20 cellular contexts compared by ENCODE assay signal in the genomic region with DNA sequence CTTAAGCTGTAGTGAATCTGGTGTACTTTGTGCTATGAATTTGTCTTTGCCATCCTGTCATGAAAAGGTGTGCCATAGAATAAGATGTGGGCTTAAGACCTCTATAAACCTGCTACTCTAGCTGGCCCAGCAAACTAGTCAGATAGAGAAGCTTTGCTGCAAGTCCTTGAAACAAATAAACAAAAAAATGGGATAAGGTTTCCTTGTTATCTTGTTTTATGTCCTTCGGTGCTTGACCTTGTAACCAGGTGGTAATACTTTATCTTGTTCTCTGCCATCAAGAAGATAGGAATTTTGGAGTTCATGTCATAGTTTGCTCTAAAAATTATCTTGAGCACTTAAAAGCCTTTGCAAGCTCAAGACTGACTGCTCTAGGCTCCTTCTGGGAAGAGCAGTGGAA. TPM values are rescaled to one million over a fixed set of nuclear protein-coding genes. Genes with fewer than 3 reads are reported as not detected.
DNase-seq lines count a peak whose midpoint lies in the region; ATAC-seq, FAIRE-seq and TF ChIP-seq lines count a peak whose summit lies in the region.
"Had no signal": no experiment of that assay in that cellular context is flagged by ENCODE, and none has a peak within 500 bp of the region (broad histone marks: within the 10 kb centered on the region; RNA-seq: fewer than 3 reads in every experiment).

No MANE protein-coding gene starts in this region.

- H3K4me3 ChIP-seq in K562 (no peak overlapping the region), H1 (ENCODE audit: extremely low read depth in 1 of 4, insufficient read depth in 2 of 4, low read depth in 3 of 4, low read length in 4 of 4) (no peak overlapping the region), neural progenitor cell (no peak overlapping the region), gastrocnemius medialis (no peak overlapping the region)
- H3K4me3 ChIP-seq: BLaER1 had no signal

- no peaks in the 10 kb centered on the region for H3K9me1 ChIP-seq in K562 (ENCODE audit: control insufficient read depth, insufficient read depth, low read length)

- H3K36me3 ChIP-seq in K562 (ENCODE audit: control insufficient read depth, insufficient read depth, low read length): no peaks in the 10 kb centered on the region
- H3K36me3 ChIP-seq in H1 (ENCODE audit: control insufficient read depth in 2 of 4, insufficient read depth in 4 of 4, low read length in 3 of 4): no peaks in the 10 kb centered on the region
- no peaks in the 10 kb centered on the region for H3K36me3 ChIP-seq in neural progenitor cell
- no peaks in the 10 kb centered on the region for H3K36me3 ChIP-seq in gastrocnemius medialis
- H3K36me3 ChIP-seq: BLaER1 had no signal

- peaks cover 9% of the 10 kb centered on the region for H3K4me1 Mint-ChIP-seq in neural progenitor cell
- H3K4me1 Mint-ChIP-seq: B cell had no signal

- H3K79me1 ChIP-seq in H1 (ENCODE audit: low read depth, low read length): no peaks in the 10 kb centered on the region

- H3K9me3 Mint-ChIP-seq in neural progenitor cell: no peaks in the 10 kb centered on the region
- H3K9me3 Mint-ChIP-seq: CD4-positive, CD25-positive, alpha-beta regulatory T cell; CD8-positive, alpha-beta T cell; H9 had no signal

- H3K9ac ChIP-seq in K562 (ENCODE audit: insufficient read depth in 1 of 2, low read depth in 2 of 2, low read length in 2 of 2) (no peak overlapping the region), H1 (replicated peaks in 1 of 4; ENCODE audit: extremely low read depth in 1 of 4, low read depth in 3 of 4, low read length in 3 of 4) (no peak overlapping the region), neural progenitor cell (no peak overlapping the region)
- H3K9ac ChIP-seq: BLaER1 had no signal

- H3K4ac ChIP-seq in H1 (replicated peaks; ENCODE audit: insufficient read length, low read depth, low read length): no peak overlapping the region

- no peak overlapping the region for H3K18ac ChIP-seq in H1 (ENCODE audit: extremely low read depth, low read length)

- TF ChIP-seq RAD21 in K562 (CRISPR knock-in tag; conservative IDR thresholded peaks at IDR 0.05 in 1 of 2, IDR thresholded peaks at IDR 0.05 in 1 of 2) (no peak), H1 (IDR thresholded peaks at IDR 0.05 in 1 of 2, conservative IDR thresholded peaks at IDR 0.05 in 1 of 2; ENCODE audit: low read depth in 2 of 2, low read length in 2 of 2) (no peak)

- no peak overlapping the region for H2BK120ac ChIP-seq in H1 (replicated peaks; ENCODE audit: low read depth, low read length)

- H3K56ac ChIP-seq in H1 (replicated peaks; ENCODE audit: insufficient read length, low read depth, low read length): no peak overlapping the region

- H3K27me3 ChIP-seq in K562 (ENCODE audit: control insufficient read depth in 2 of 2, insufficient read depth in 2 of 2, low read length in 2 of 2) (no peaks in the 10 kb centered on the region), H1 (replicated peaks in 1 of 4; ENCODE audit: control insufficient read depth in 3 of 4, extremely low read depth in 1 of 4, insufficient read depth in 3 of 4, low read length in 3 of 4) (no peaks in the 10 kb centered on the region), neural progenitor cell (no peaks in the 10 kb centered on the region), gastrocnemius medialis (no peaks in the 10 kb centered on the region)
- H3K27me3 ChIP-seq: BLaER1 had no signal

- no peaks in the 10 kb centered on the region for H3F3A ChIP-seq in neural progenitor cell (ENCODE audit: low read depth)

- intact Hi-C loops in K562 (cut with micrococcal nuclease): no loop called here
- intact Hi-C loops in gastrocnemius medialis (cut with DNase I; ENCODE audit: low total_unique reads): no loop called here

- H3K4me2 ChIP-seq in K562 (ENCODE audit: insufficient read depth, low read length) (no peak overlapping the region), H1 (ENCODE audit: insufficient read depth in 1 of 2, low read depth in 2 of 2, low read length in 2 of 2) (no peak overlapping the region), neural progenitor cell (no peak overlapping the region)
- H3K4me2 ChIP-seq: BLaER1 had no signal

- no peak for TF ChIP-seq CTCF in K562 (IDR thresholded peaks at IDR 0.05 in 2 of 3, conservative IDR thresholded peaks at IDR 0.05 in 1 of 3; ENCODE audit: insufficient read depth in 2 of 3, low read depth in 1 of 3, low read length in 3 of 3)
- no peak for TF ChIP-seq CTCF in H1 (IDR thresholded peaks at IDR 0.05; ENCODE audit: control extremely low read depth in 1 of 3, insufficient read depth in 1 of 3, low read depth in 1 of 3, low read length in 3 of 3)
- no peak for TF ChIP-seq CTCF in neural progenitor cell (IDR thresholded peaks at IDR 0.05)
- no peak for TF ChIP-seq CTCF in gastrocnemius medialis (IDR thresholded peaks at IDR 0.05 in 4 of 5, conservative IDR thresholded peaks at IDR 0.05 in 1 of 5)

- H3K9me3 ChIP-seq in K562 (replicated peaks; ENCODE audit: control insufficient read depth, insufficient read depth, low read depth, low read length) (no peaks in the 10 kb centered on the region), H1 (ENCODE audit: insufficient read depth in 2 of 2, low read depth in 1 of 2, low read length in 1 of 2) (no peaks in the 10 kb centered on the region), neural progenitor cell (ENCODE audit: low read depth) (no peaks in the 10 kb centered on the region), gastrocnemius medialis (no peaks in the 10 kb centered on the region)
- H3K9me3 ChIP-seq: BLaER1, Caco-2 had no signal

- BruUV-seq in K562 (replicated peaks; lab: Mats Ljungman, UMichigan): no TSS peak

- DNase-seq in K562 (ENCODE audit: extremely low read depth in 1 of 4, low spot score in 3 of 4) (no peak), H1 (ENCODE audit: low read depth in 1 of 2, low spot score in 2 of 2) (no peak), neural progenitor cell (ENCODE audit: low spot score) (no peak), gastrocnemius medialis (no peak), 8988T (no peak)
- DNase-seq: Caco-2; CD4-positive, CD25-positive, alpha-beta regulatory T cell; CD8-positive, alpha-beta T cell; DMS153; DND-41; H9 had no signal

- H3K27me3 Mint-ChIP-seq in neural progenitor cell (ENCODE audit: insufficient read depth, low read depth): no peaks in the 10 kb centered on the region

- H2BK20ac ChIP-seq in H1 (ENCODE audit: low read length): no peak overlapping the region

- FAIRE-seq in K562 (lab: Jason Lieb, UNC) (no peak), H1 (lab: Jason Lieb, UNC) (no peak)
- FAIRE-seq: A204.1, G401.6 had no signal

- TF ChIP-seq POLR2A in K562 (conservative IDR thresholded peaks at IDR 0.05): no peak
- TF ChIP-seq POLR2A in H1 (IDR thresholded peaks at IDR 0.05; ENCODE audit: control extremely low read depth in 1 of 2, low read depth in 2 of 2, low read length in 2 of 2): no peak
- TF ChIP-seq POLR2A in gastrocnemius medialis (IDR thresholded peaks at IDR 0.05): no peak

- H4K91ac ChIP-seq in H1 (replicated peaks; ENCODE audit: insufficient read length, low read length): no peak overlapping the region

- no peak overlapping the region for H2BK15ac ChIP-seq in H1 (ENCODE audit: low read length)

- H2BK12ac ChIP-seq in H1 (ENCODE audit: low read depth, low read length): no peak overlapping the region

- no peaks in the 10 kb centered on the region for H3K23me2 ChIP-seq in H1 (ENCODE audit: low read depth, low read length)

- no peak overlapping the region for H2BK5ac ChIP-seq in H1 (ENCODE audit: low read depth, low read length)

- H3K27ac ChIP-seq in K562 (ENCODE audit: extremely low read depth, low read depth, low read length): no peak overlapping the region
- H3K27ac ChIP-seq in H1 (ENCODE audit: low read depth, low read length): no peak overlapping the region
- H3K27ac ChIP-seq in neural progenitor cell: no peak overlapping the region
- H3K27ac ChIP-seq in gastrocnemius medialis: no peak overlapping the region
- H3K27ac ChIP-seq: BLaER1, C4-2B had no signal

- CTCF ChIA-PET in K562 (lab: Yijun Ruan, JAX; ENCODE audit: low intra/inter-chr PET ratio): no interaction called here
- CTCF ChIA-PET in H1 (lab: Charles Lee; ENCODE audit: partially characterized antibody): interaction anchor here (0.7 to 2.0 kb wide), 5 partner anchors 32 to 106 kb away, joined by 3 to 7 read pairs (median 5); no protein-coding TSS in a partner anchor

- no peak overlapping the region for H3K23ac ChIP-seq in H1 (ENCODE audit: insufficient read length)

- TF ChIP-seq EP300 in K562 (IDR thresholded peaks at IDR 0.05; ENCODE audit: low read length) (no peak), H1 (IDR thresholded peaks at IDR 0.05; ENCODE audit: borderline replicate concordance in 1 of 2, low read depth in 2 of 2, low read length in 2 of 2) (no peak)

- H3K4me1 ChIP-seq in K562 (replicated peaks in 1 of 2; ENCODE audit: control insufficient read depth in 2 of 2, insufficient read depth in 2 of 2, low read length in 2 of 2): no peaks in the 10 kb centered on the region; a peak in 3 of 5 replicates
- H3K4me1 ChIP-seq in H1 (replicated peaks in 1 of 4; ENCODE audit: control insufficient read depth in 3 of 4, insufficient read depth in 4 of 4, low read length in 3 of 4): no peaks in the 10 kb centered on the region
- H3K4me1 ChIP-seq in neural progenitor cell: peaks cover 17% of the 10 kb centered on the region
- H3K4me1 ChIP-seq in gastrocnemius medialis: no peaks in the 10 kb centered on the region
- H3K4me1 ChIP-seq: BLaER1, Caco-2 had no signal

- 0% methylated on average over 1 of the region's 1 CpG for WGBS in K562 (ENCODE audit: insufficient coverage, low coverage, missing lambda C conversion rate)
- 85% methylated on average over 1 of the region's 1 CpG; no CpG with 5 or more reads in 1 of the 2 experiments for WGBS in H1 (ENCODE audit: extremely low coverage in 1 of 2, insufficient coverage in 1 of 2, insufficient read length in 1 of 2, insufficient replicate concordance in 2 of 2, low coverage in 1 of 2, low lambda C conversion rate in 2 of 2, missing lambda C conversion rate in 1 of 2), 2 experiments

- H2AK5ac ChIP-seq in H1 (ENCODE audit: low read depth, low read length): no peak overlapping the region

- H3K27ac Mint-ChIP-seq in neural progenitor cell: no peak overlapping the region
- H3K27ac Mint-ChIP-seq: B cell; CD4-positive, CD25-positive, alpha-beta regulatory T cell; CD8-positive, alpha-beta T cell; H9 had no signal

- POLR2A ChIA-PET in K562 (lab: Yijun Ruan, JAX) (interaction anchor here (1.2 kb wide), 1 partner anchor 18 kb away, joined by 3 read pairs; no protein-coding TSS in a partner anchor), H1 (lab: Charles Lee; ENCODE audit: partially characterized antibody) (no interaction called here)

- H3K14ac ChIP-seq in H1 (ENCODE audit: insufficient read length): no peak overlapping the region

- no peak overlapping the region for H2AFZ ChIP-seq in K562 (ENCODE audit: low read depth, low read length)
- peak overlapping the region; percentile 51; the same call in 1 of the 2 replicates for H2AFZ ChIP-seq in H1 (ENCODE audit: low read length)
- peak overlapping the region; percentile 95 for H2AFZ ChIP-seq in neural progenitor cell (replicated peaks)

- H3K79me2 ChIP-seq in K562 (ENCODE audit: control insufficient read depth, insufficient read depth, low read length): no peaks in the 10 kb centered on the region
- H3K79me2 ChIP-seq in H1 (ENCODE audit: control insufficient read depth in 1 of 2, insufficient read depth in 2 of 2, low read length in 2 of 2): no peaks in the 10 kb centered on the region
- no peaks in the 10 kb centered on the region for H3K79me2 ChIP-seq in neural progenitor cell (ENCODE audit: low read depth)

- in situ Hi-C loops in K562 (cut with MboI) (no loop called here), gastrocnemius medialis (cut with MboI; ENCODE audit: low sequenced_read_pairs in 4 of 4) (loop anchor here in 1 of 4 donors (10.0 kb wide), 1 partner anchor 61 kb away; no protein-coding TSS in a partner anchor)

- H4K8ac ChIP-seq in H1 (ENCODE audit: extremely low read depth, insufficient read depth, low read length): no peak overlapping the region

- H4K20me1 ChIP-seq in K562 (replicated peaks; ENCODE audit: control insufficient read depth, insufficient read depth, low read length): no peaks in the 10 kb centered on the region
- no peaks in the 10 kb centered on the region for H4K20me1 ChIP-seq in H1 (replicated peaks in 1 of 2; ENCODE audit: control insufficient read depth in 1 of 2, insufficient read depth in 2 of 2, low read length in 2 of 2)
- no peaks in the 10 kb centered on the region for H4K20me1 ChIP-seq in neural progenitor cell (ENCODE audit: low read depth)
- H4K20me1 ChIP-seq: BLaER1 had no signal

- H4K5ac ChIP-seq in H1 (ENCODE audit: insufficient read length, low read depth, low read length): no peak overlapping the region

- no peak overlapping the region for H3K4me3 Mint-ChIP-seq in neural progenitor cell
- H3K4me3 Mint-ChIP-seq: B cell; CD4-positive, CD25-positive, alpha-beta regulatory T cell; CD8-positive, alpha-beta T cell; H9 had no signal

- no peaks in the 10 kb centered on the region for H3K36me3 Mint-ChIP-seq in neural progenitor cell
- H3K36me3 Mint-ChIP-seq: CD4-positive, CD25-positive, alpha-beta regulatory T cell; CD8-positive, alpha-beta T cell had no signal

- no peak for ATAC-seq in K562
- ATAC-seq in GM18519 (IDR thresholded peaks at IDR 0.05; ENCODE audit: low FRiP score, unreplicated experiment): no peak
- no peak for ATAC-seq in gastrocnemius medialis
- ATAC-seq: CD8-positive, alpha-beta T cell; HCT116 had no signal

RNA-seq across cellular contexts. Expression of gene TMEM86A, which starts 14.3 kb away (rescaled TPM):
- total RNA-seq in K562 (2011; cell fraction: chromatin; rRNA removed; ENCODE audit: low replicate concordance): 1.1 and 2.2 TPM in 2 replicates
- total RNA-seq in K562 (2011; cell fraction: nucleolus; rRNA removed): 2.1 and 3.0 TPM in 2 replicates
- 2.1 and 2.3 TPM in 2 replicates for total RNA-seq in K562 (2011; cell fraction: nucleoplasm; rRNA removed)
- total RNA-seq in K562 (2014; rRNA removed) (0.45 and 1.0 TPM in 2 replicates), K562 (2014; rRNA removed; fragmentation: Illumina TruSeq; extraction: Trizol) (0.22 and 0.25 TPM in 2 replicates), K562 (2015; rRNA removed; fragmentation: Illumina TruSeq; extraction: Trizol) (0.11 and 0.22 TPM in 2 replicates), K562 (2021) (0.74 and 1.3 TPM in 2 replicates), neural progenitor cell (ENCODE audit: low replicate concordance) (0.87 TPM in 1 of 2 replicates, not detected in the other), gastrocnemius medialis (1 to 10 TPM; 1.7 to 3.6 (median 2.8) TPM)
- polyA plus RNA-seq in K562 (2011; rRNA removed) (0.27 and 0.52 TPM in 2 replicates), K562 (2014; fragmentation: Illumina TruSeq; extraction: Trizol) (0.39 and 0.78 TPM in 2 replicates), K562 (2014; fragmentation: Nextera tagmentation; extraction: Ambion mirVana) (not detected), K562 (2014; rRNA removed) (0.27 and 0.40 TPM in 2 replicates), H1 (2011; rRNA removed) (1.5 and 2.4 TPM in 2 replicates)
- 0.16 and 1.2 TPM in 2 replicates for polyA plus RNA-seq in K562 (2011; cell fraction: cytosol; rRNA removed)
- polyA plus RNA-seq in K562 (2011; cell fraction: nucleus; rRNA removed): 0.51 and 1.3 TPM in 2 replicates
- 0.57 and 1.2 TPM in 2 replicates for polyA plus RNA-seq in K562 (2012)
- 0.60 and 0.88 TPM in 2 replicates for polyA minus RNA-seq in K562 (2011; rRNA and poly(A)+ RNA removed)
- polyA minus RNA-seq in K562 (2011; cell fraction: cytosol; rRNA and poly(A)+ RNA removed): not detected in 2 replicates
- polyA minus RNA-seq in K562 (2011; cell fraction: nucleus; rRNA and poly(A)+ RNA removed): 1.6 and 3.4 TPM in 2 replicates
- 1.7 and 2.0 TPM in 2 replicates for total RNA-seq in H1 (2021; fragmentation: NEBNext Ultra II Directional; extraction: Animal tissue kit (Norgen Biotek cat#: 25700))
- 2.1 TPM for polyA plus RNA-seq in H1 (2011; cell fraction: cytosol; rRNA removed)
- 5.1 TPM for polyA plus RNA-seq in H1 (2011; cell fraction: nucleus; rRNA removed)
- polyA plus RNA-seq in H1 (2012, experiment 1 of 2): 1.4 to 2.6 TPM (median 1.7 TPM) in 4 replicates
- 1.8 TPM for polyA plus RNA-seq in H1 (2012, experiment 2 of 2)
- polyA plus RNA-seq in H1 (2013, experiment 1 of 2): 1.4 TPM
- 1.6 TPM for polyA plus RNA-seq in H1 (2013, experiment 2 of 2)
- polyA minus RNA-seq in H1 (2011; rRNA and poly(A)+ RNA removed): 1.8 and 4.3 TPM in 2 replicates
- 1.0 TPM for polyA minus RNA-seq in H1 (2011; cell fraction: cytosol; rRNA and poly(A)+ RNA removed)
- polyA minus RNA-seq in H1 (2011; cell fraction: nucleus; rRNA and poly(A)+ RNA removed): 7.3 TPM

RNA-seq across cellular contexts. Expression of gene IGSF22, which starts 41.7 kb away (rescaled TPM):
- not detected in 2 replicates for total RNA-seq in K562 (2011; cell fraction: chromatin; rRNA removed; ENCODE audit: low replicate concordance)
- not detected in 2 replicates for total RNA-seq in K562 (2011; cell fraction: nucleolus; rRNA removed)
- total RNA-seq in K562 (2011; cell fraction: nucleoplasm; rRNA removed): not detected in 2 replicates
- total RNA-seq in K562 (2014; rRNA removed) (not detected in 2 replicates), K562 (2014; rRNA removed; fragmentation: Illumina TruSeq; extraction: Trizol) (not detected in 2 replicates), K562 (2015; rRNA removed; fragmentation: Illumina TruSeq; extraction: Trizol) (not detected in 2 replicates), K562 (2021) (not detected in 2 replicates), neural progenitor cell (ENCODE audit: low replicate concordance) (0.41 TPM in 1 of 2 replicates, not detected in the other), gastrocnemius medialis (not detected)
- polyA plus RNA-seq in K562 (2011; rRNA removed) (not detected in 2 replicates), K562 (2014; fragmentation: Illumina TruSeq; extraction: Trizol) (not detected in 2 replicates), K562 (2014; fragmentation: Nextera tagmentation; extraction: Ambion mirVana) (not detected), K562 (2014; rRNA removed) (not detected in 2 replicates), H1 (2011; rRNA removed) (0.06 and 0.14 TPM in 2 replicates)
- not detected in 2 replicates for polyA plus RNA-seq in K562 (2011; cell fraction: cytosol; rRNA removed)
- not detected in 2 replicates for polyA plus RNA-seq in K562 (2011; cell fraction: nucleus; rRNA removed)
- 0.33 TPM in 1 of 2 replicates, not detected in the other for polyA plus RNA-seq in K562 (2012)
- polyA minus RNA-seq in K562 (2011; rRNA and poly(A)+ RNA removed): not detected in 2 replicates
- polyA minus RNA-seq in K562 (2011; cell fraction: cytosol; rRNA and poly(A)+ RNA removed): not detected in 2 replicates
- polyA minus RNA-seq in K562 (2011; cell fraction: nucleus; rRNA and poly(A)+ RNA removed): not detected in 2 replicates
- not detected in 2 replicates for total RNA-seq in H1 (2021; fragmentation: NEBNext Ultra II Directional; extraction: Animal tissue kit (Norgen Biotek cat#: 25700))
- polyA plus RNA-seq in H1 (2011; cell fraction: cytosol; rRNA removed): 0.09 TPM
- 0.24 TPM for polyA plus RNA-seq in H1 (2011; cell fraction: nucleus; rRNA removed)
- 0.05 to 0.61 TPM (median 0.11 TPM) in 3 of 4 replicates, not detected in the other for polyA plus RNA-seq in H1 (2012, experiment 1 of 2)
- polyA plus RNA-seq in H1 (2012, experiment 2 of 2): 0.34 TPM
- polyA plus RNA-seq in H1 (2013, experiment 1 of 2): 0.04 TPM
- 0.02 TPM for polyA plus RNA-seq in H1 (2013, experiment 2 of 2)
- polyA minus RNA-seq in H1 (2011; rRNA and poly(A)+ RNA removed): 0.03 and 0.07 TPM in 2 replicates
- polyA minus RNA-seq in H1 (2011; cell fraction: cytosol; rRNA and poly(A)+ RNA removed): not detected
- polyA minus RNA-seq in H1 (2011; cell fraction: nucleus; rRNA and poly(A)+ RNA removed): 1.1 TPM
- total RNA-seq: Caco-2, H4 had no signal
- polyA plus RNA-seq: AG04450 had no signal

RNA-seq across cellular contexts. Expression of gene SPTY2D1, which starts 50.1 kb away (rescaled TPM):
- 10.4 and 22.3 TPM in 2 replicates for total RNA-seq in K562 (2011; cell fraction: chromatin; rRNA removed; ENCODE audit: low replicate concordance)
- total RNA-seq in K562 (2011; cell fraction: nucleolus; rRNA removed): 5.5 TPM in 2 replicates
- total RNA-seq in K562 (2011; cell fraction: nucleoplasm; rRNA removed): 8.7 and 13.4 TPM in 2 replicates
- total RNA-seq in K562 (2014; rRNA removed) (11.1 and 16.0 TPM in 2 replicates), K562 (2014; rRNA removed; fragmentation: Illumina TruSeq; extraction: Trizol) (17.8 and 20.6 TPM in 2 replicates), K562 (2015; rRNA removed; fragmentation: Illumina TruSeq; extraction: Trizol) (19.3 and 20.0 TPM in 2 replicates), K562 (2021) (11.4 and 12.9 TPM in 2 replicates), neural progenitor cell (ENCODE audit: low replicate concordance) (10.8 and 12.3 TPM in 2 replicates), gastrocnemius medialis (10 to 100 TPM; 13.3 to 21.7 (median 17.7) TPM)
- polyA plus RNA-seq in K562 (2011; rRNA removed) (12.4 and 12.5 TPM in 2 replicates), K562 (2014; fragmentation: Illumina TruSeq; extraction: Trizol) (17.7 and 32.1 TPM in 2 replicates), K562 (2014; fragmentation: Nextera tagmentation; extraction: Ambion mirVana) (1 to 10 TPM; 3.2 to 6.1 TPM), K562 (2014; rRNA removed) (7.6 and 8.3 TPM in 2 replicates), H1 (2011; rRNA removed) (4.9 and 6.0 TPM in 2 replicates)
- polyA plus RNA-seq in K562 (2011; cell fraction: cytosol; rRNA removed): 9.7 and 13.1 TPM in 2 replicates
- polyA plus RNA-seq in K562 (2011; cell fraction: nucleus; rRNA removed): 3.7 and 4.0 TPM in 2 replicates
- 7.3 and 7.7 TPM in 2 replicates for polyA plus RNA-seq in K562 (2012)
- 16.1 and 16.8 TPM in 2 replicates for polyA minus RNA-seq in K562 (2011; rRNA and poly(A)+ RNA removed)
- polyA minus RNA-seq in K562 (2011; cell fraction: cytosol; rRNA and poly(A)+ RNA removed): 9.6 and 10.6 TPM in 2 replicates
- polyA minus RNA-seq in K562 (2011; cell fraction: nucleus; rRNA and poly(A)+ RNA removed): 3.2 and 7.1 TPM in 2 replicates
- total RNA-seq in H1 (2021; fragmentation: NEBNext Ultra II Directional; extraction: Animal tissue kit (Norgen Biotek cat#: 25700)): 17.1 and 17.6 TPM in 2 replicates
- 7.6 TPM for polyA plus RNA-seq in H1 (2011; cell fraction: cytosol; rRNA removed)
- polyA plus RNA-seq in H1 (2011; cell fraction: nucleus; rRNA removed): 7.3 TPM
- polyA plus RNA-seq in H1 (2012, experiment 1 of 2): 7.1 to 9.0 TPM (median 8.1 TPM) in 4 replicates
- polyA plus RNA-seq in H1 (2012, experiment 2 of 2): 0.62 TPM
- polyA plus RNA-seq in H1 (2013, experiment 1 of 2): 8.9 TPM
- 8.7 TPM for polyA plus RNA-seq in H1 (2013, experiment 2 of 2)
- 9.9 and 14.0 TPM in 2 replicates for polyA minus RNA-seq in H1 (2011; rRNA and poly(A)+ RNA removed)
- 5.7 TPM for polyA minus RNA-seq in H1 (2011; cell fraction: cytosol; rRNA and poly(A)+ RNA removed)
- 7.8 TPM for polyA minus RNA-seq in H1 (2011; cell fraction: nucleus; rRNA and poly(A)+ RNA removed)
